In genomic region chr14:91323031-91323430, GRCh38 we compare ENCODE assay signal across 9 cellular contexts.
DNase-seq lines count a peak whose midpoint lies in the region; ATAC-seq and TF ChIP-seq lines count a peak whose summit lies in the region.
"Had no signal": no experiment of that assay in that cellular context is flagged by ENCODE, and none has a peak within 500 bp of the region (broad histone marks: within the 10 kb centered on the region; RNA-seq: fewer than 3 reads in every experiment).

No MANE protein-coding gene starts in this region.

- CTCF ChIA-PET in activated CD4-positive, alpha-beta memory T cell treated with anti-CD3 and anti-CD28 coated beads, Interleukin-2, amount 10 ng/mL, durations not matched to agents 7 days and 5 days (lab: Charles Lee), result interaction anchor here (0.7 to 5.7 kb wide), 24 partner anchors 8 to 179 kb away, joined by 3 to 105 read pairs (median 6); partner anchors contain the start of gene CCDC88C

- H3K4me3 ChIP-seq in heart right ventricle (peak overlapping the region in 1 of 10 donors; percentile 53), lower lobe of right lung (no peak overlapping the region), tibial nerve (no peak overlapping the region)

- TF ChIP-seq CTCF in heart right ventricle (IDR thresholded peaks at IDR 0.05) (no peak), lower lobe of right lung (IDR thresholded peaks at IDR 0.05) (no peak), tibial nerve (IDR thresholded peaks at IDR 0.05) (no peak)

- DNase-seq in heart right ventricle (no peak), cardiac septum (ENCODE audit: low spot score) (no peak), lower lobe of right lung (no peak), tibial nerve (ENCODE audit: low spot score in 2 of 2) (no peak), GF-D8 (lab: John Stamatoyannopoulos, UW) (no peak)
- DNase-seq in activated CD4-positive, alpha-beta memory T cell treated with anti-CD3 and anti-CD28 coated beads, Interleukin-2, amount 10 ng/mL, durations not matched to agents 7 days and 5 days, result no peak

- no peak overlapping the region for H3K4me3 Mint-ChIP-seq in activated CD4-positive, alpha-beta memory T cell treated with anti-CD3 and anti-CD28 coated beads, Interleukin-2, amount 10 ng/mL, durations not matched to agents 7 days and 5 days

- no peaks in the 10 kb centered on the region for H3K27me3 Mint-ChIP-seq in activated CD4-positive, alpha-beta memory T cell treated with anti-CD3 and anti-CD28 coated beads, Interleukin-2, amount 10 ng/mL, durations not matched to agents 7 days and 5 days

- 89 to 92% methylated on average over 6 of the region's 6 CpGs for WGBS in heart right ventricle, 2 donors
- WGBS in tibial nerve, 2 donors, result 90 to 95% methylated on average over 6 of the region's 6 CpGs

- TF ChIP-seq EP300 in tibial nerve (IDR thresholded peaks at IDR 0.05), result no peak

- peaks cover 0 to 40% (median 0%) of the 10 kb centered on the region in 9 donors for H3K36me3 ChIP-seq in heart right ventricle
- H3K36me3 ChIP-seq in lower lobe of right lung, result peaks cover 33% of the 10 kb centered on the region
- H3K36me3 ChIP-seq in tibial nerve, result no peaks in the 10 kb centered on the region

- H3K9me3 ChIP-seq in heart right ventricle (no peaks in the 10 kb centered on the region), lower lobe of right lung (no peaks in the 10 kb centered on the region), tibial nerve (no peaks in the 10 kb centered on the region)
- H3K9me3 ChIP-seq: left lung had no signal

- no peaks in the 10 kb centered on the region for H3K9me3 Mint-ChIP-seq in activated CD4-positive, alpha-beta memory T cell treated with anti-CD3 and anti-CD28 coated beads, Interleukin-2, amount 10 ng/mL, durations not matched to agents 7 days and 5 days

- H3K27ac ChIP-seq in heart right ventricle, result peak overlapping the region; percentile 16 to 90 (median 79)
- peak overlapping the region; percentile 73 for H3K27ac ChIP-seq in lower lobe of right lung
- peak overlapping the region in 3 of 4 donors; percentile 29 to 80 (median 68) for H3K27ac ChIP-seq in tibial nerve

- H3K4me1 ChIP-seq in heart right ventricle, result peaks cover 4 to 75% (median 62%) of the 10 kb centered on the region in 9 donors
- H3K4me1 ChIP-seq in lower lobe of right lung, result peaks cover 45% of the 10 kb centered on the region
- H3K4me1 ChIP-seq in tibial nerve, result peaks cover 0 to 16% (median 8%) of the 10 kb centered on the region in 4 donors

- POLR2A ChIA-PET in activated CD4-positive, alpha-beta memory T cell treated with anti-CD3 and anti-CD28 coated beads, Interleukin-2, amount 10 ng/mL, durations not matched to agents 7 days and 5 days (lab: Charles Lee), result interaction anchor here (0.6 to 4.6 kb wide), 14 partner anchors 7 to 187 kb away, joined by 3 to 65 read pairs (median 7); partner anchors contain the start of genes CCDC88C and PPP4R3A

- intact Hi-C loops in heart right ventricle (cut with DNase I), result loop anchor here in 9 of 10 donors (1.0 to 5.0 kb wide), 5 partner anchors 49 to 96 kb away; partner anchors contain the start of gene CCDC88C (in 2 of the 9)
- intact Hi-C loops in cardiac septum (cut with DNase I), result no loop called here
- intact Hi-C loops in lower lobe of right lung (cut with DNase I), result no loop called here

- H3K27ac Mint-ChIP-seq in activated CD4-positive, alpha-beta memory T cell treated with anti-CD3 and anti-CD28 coated beads, Interleukin-2, amount 10 ng/mL, durations not matched to agents 7 days and 5 days, result peak overlapping the region; percentile 99

- H3K27me3 ChIP-seq in heart right ventricle (no peaks in the 10 kb centered on the region), lower lobe of right lung (ENCODE audit: low read depth) (no peaks in the 10 kb centered on the region), tibial nerve (no peaks in the 10 kb centered on the region)
- H3K27me3 ChIP-seq: left lung had no signal

- peaks cover 91% of the 10 kb centered on the region for H3K36me3 Mint-ChIP-seq in activated CD4-positive, alpha-beta memory T cell treated with anti-CD3 and anti-CD28 coated beads, Interleukin-2, amount 10 ng/mL, durations not matched to agents 7 days and 5 days (ENCODE audit: low read depth)

- no peak for ATAC-seq in heart right ventricle
- ATAC-seq in lower lobe of right lung, result no peak
- ATAC-seq in GM19328 (IDR thresholded peaks at IDR 0.05; ENCODE audit: unreplicated experiment), result no peak
- ATAC-seq in HG03565 (IDR thresholded peaks at IDR 0.05; ENCODE audit: unreplicated experiment), result no peak

- no peak for TF ChIP-seq POLR2A in tibial nerve (IDR thresholded peaks at IDR 0.05)

- peaks cover 72% of the 10 kb centered on the region for H3K4me1 Mint-ChIP-seq in activated CD4-positive, alpha-beta memory T cell treated with anti-CD3 and anti-CD28 coated beads, Interleukin-2, amount 10 ng/mL, durations not matched to agents 7 days and 5 days

Comparison
In these comparisons a context has a peak if more than half of its experiments do, and no peak if none do; other contexts are left out.
1. intact Hi-C loops: an anchor here in heart right ventricle (1.0 to 5.0 kb wide); none called in cardiac septum and lower lobe of right lung.